11 cellular contexts compared by ENCODE assay signal in genomic region chr12:120015313-120015712, GRCh38. TPM values are rescaled to one million over a fixed set of nuclear protein-coding genes. Genes with fewer than 3 reads are reported as not detected.
DNase-seq lines count a peak whose midpoint lies in the region; TF ChIP-seq lines count a peak whose summit lies in the region.
"Had no signal": no experiment of that assay in that cellular context is flagged by ENCODE, and none has a peak within 500 bp of the region (broad histone marks: within the 10 kb centered on the region; RNA-seq: fewer than 3 reads in every experiment).

No MANE protein-coding gene starts in this region.

- no peaks in the 10 kb centered on the region for H3K9me3 ChIP-seq in Peyer's patch

- H3K27ac ChIP-seq in Peyer's patch, result peak overlapping the region in 3 of 4 donors; percentile 14 to 64 (median 42)

- no peaks in the 10 kb centered on the region for H3K4me1 ChIP-seq in Peyer's patch

- DNase-seq in Peyer's patch (no peak), amygdala (lab: John Stamatoyannopoulos, UW) (no peak), NCI-H510A treated with DMSO at 0.1 percent for 48 hours (lab: John Stamatoyannopoulos, UW) (no peak), hippocampal formation (lab: John Stamatoyannopoulos, UW) (no peak), kidney tubule cell (ENCODE audit: low spot score) (no peak)
- peak; percentile 31 for DNase-seq in activated CD8-positive, alpha-beta memory T cell treated with anti-CD3 and anti-CD28 coated beads, Interleukin-2, amount 50 U/mL, for 24 hours (ENCODE audit: extremely low read depth)
- DNase-seq in effector CD4-positive, alpha-beta T cell, result peak; percentile 42
- DNase-seq in stimulated activated CD8-positive, alpha-beta memory T cell treated with anti-CD3 and anti-CD28 coated beads, Interleukin-4, amount 100 ng/mL, for 24 hours (ENCODE audit: low read depth), result peak; percentile 53
- DNase-seq: mammary epithelial cell; NCI-H1092; NK-92 treated with Interleukin-12 subunit alpha and Interleukin-12 subunit beta, amount 100 ng/mL, for 24 hours had no signal

- no peak for TF ChIP-seq POLR2A in Peyer's patch (IDR thresholded peaks at IDR 0.05)

- no peaks in the 10 kb centered on the region for H3K36me3 ChIP-seq in Peyer's patch

- TF ChIP-seq CTCF in Peyer's patch (IDR thresholded peaks at IDR 0.05), result no peak

- H3K27me3 ChIP-seq in Peyer's patch, result no peaks in the 10 kb centered on the region

- no peak overlapping the region for H3K4me3 ChIP-seq in Peyer's patch

RNA-seq across cellular contexts. Expression of gene BICDL1, which starts 26.3 kb away (rescaled TPM):
- total RNA-seq in Peyer's patch, result 10 to 100 TPM in 2 of 4 donors, 1 to 10 TPM in 2; 9.1 to 17.3 (median 12.0) TPM

Comparison
In these comparisons a context has a peak if more than half of its experiments do, and no peak if none do; other contexts are left out.
1. DNase-seq: peak in activated CD8-positive, alpha-beta memory T cell treated with anti-CD3 and anti-CD28 coated beads, Interleukin-2, amount 50 U/mL, for 24 hours (single experiment), effector CD4-positive, alpha-beta T cell (single experiment) and stimulated activated CD8-positive, alpha-beta memory T cell treated with anti-CD3 and anti-CD28 coated beads, Interleukin-4, amount 100 ng/mL, for 24 hours (single experiment); none in Peyer's patch (0 of 3), amygdala (0 of 56), NCI-H510A treated with DMSO at 0.1 percent for 48 hours (single experiment), hippocampal formation (0 of 2) and kidney tubule cell (single experiment).